8 cellular contexts compared by ENCODE assay signal in genomic region chr20:40688129-40689099, GRCh38. TPM values are rescaled to one million over a fixed set of nuclear protein-coding genes. Genes with fewer than 3 reads are reported as not detected.
A peak's percentile ranks its signal among the peaks of the same experiment; 100 is the strongest.
DNase-seq lines count a peak whose midpoint lies in the region; ATAC-seq and TF ChIP-seq lines count a peak whose summit lies in the region.

No MANE protein-coding gene starts in this region.

- peak overlapping the region; percentile 94 for H2AFZ ChIP-seq in GM23248

- DNase-seq in GM23248 (peak; percentile 43), T1000 (lab: John Stamatoyannopoulos, UW) (peak; percentile 62), fibroblast of the aortic adventitia (ENCODE audit: low read depth) (peak; percentile 16), osteocyte (ENCODE audit: extremely low spot score, unreplicated experiment) (no peak), epidermal melanocyte (ENCODE audit: insufficient read length, low spot score) (no peak), HK-2 (ENCODE audit: unreplicated experiment) (no peak), NCI-H2196 treated with DMSO at 0.1 percent for 48 hours (lab: John Stamatoyannopoulos, UW; ENCODE audit: unreplicated experiment) (no peak)

- peak overlapping the region; percentile 93 for H3K27ac ChIP-seq in GM23248

- peaks cover 32% of the 10 kb centered on the region for H3K27me3 Mint-ChIP-seq in osteocyte (ENCODE audit: unreplicated experiment)

- H3K4me1 ChIP-seq in GM23248 (ENCODE audit: insufficient read depth) = 0 out of 2 replicates have a peak, but pooled peaks cover 6% of the 10 kb centered on the region

- no peaks in the 10 kb centered on the region for H4K20me1 ChIP-seq in GM23248 (ENCODE audit: insufficient read depth)

- H3K4me3 ChIP-seq in GM23248 = peak overlapping the region; percentile 80
- H3K4me3 ChIP-seq in fibroblast of the aortic adventitia (ENCODE audit: low read depth, low read length) = peak overlapping the region; percentile 56

- H3F3A ChIP-seq in GM23248 (ENCODE audit: insufficient read depth) = peaks cover 8% of the 10 kb centered on the region; the same call in 1 of the 2 replicates

- peak overlapping the region; percentile 91 for H3K4me2 ChIP-seq in GM23248 (ENCODE audit: unreplicated experiment)

- H3K4me3 Mint-ChIP-seq in osteocyte (ENCODE audit: unreplicated experiment) = peak overlapping the region; percentile 92

- peak overlapping the region; percentile 81 for H3K27ac Mint-ChIP-seq in osteocyte (ENCODE audit: unreplicated experiment)

- no peak for ATAC-seq in HG03175 (IDR thresholded peaks at IDR 0.05; ENCODE audit: unreplicated experiment)

- peaks cover 48% of the 10 kb centered on the region for H3K4me1 Mint-ChIP-seq in osteocyte (ENCODE audit: unreplicated experiment)

- no peaks in the 10 kb centered on the region for H3K9me3 ChIP-seq in GM23248 (ENCODE audit: low read depth)

- no peaks in the 10 kb centered on the region for H3K36me3 ChIP-seq in GM23248 (ENCODE audit: low read depth)

- peaks cover 5% of the 10 kb centered on the region for H3K36me3 Mint-ChIP-seq in osteocyte (ENCODE audit: unreplicated experiment)

- TF ChIP-seq CTCF in fibroblast of the aortic adventitia (IDR thresholded peaks at IDR 0.05; ENCODE audit: insufficient read depth, low read length) = no peak
- TF ChIP-seq CTCF in osteocyte (IDR thresholded peaks at IDR 0.05) = no peak

- H3K79me2 ChIP-seq in GM23248 (ENCODE audit: insufficient read depth) = no peaks in the 10 kb centered on the region

- no peaks in the 10 kb centered on the region for H3K9me3 Mint-ChIP-seq in osteocyte (ENCODE audit: unreplicated experiment)

- H3K27me3 ChIP-seq in GM23248 (replicated peaks; ENCODE audit: insufficient read depth) = no peaks in the 10 kb centered on the region

- H3K9me2 ChIP-seq in GM23248 (ENCODE audit: insufficient read depth) = no peaks in the 10 kb centered on the region

- in situ Hi-C loops in GM23248 (cut with MboI) = no loop called here

- WGBS in GM23248 (ENCODE audit: low coverage in 1 of 2, low lambda C conversion rate in 2 of 2, missing lambda C conversion rate in 2 of 2), 2 experiments = 2 to 3% methylated on average over 99 to 105 of the region's 120 CpGs

- H3K9ac ChIP-seq in GM23248 = peak overlapping the region; percentile 90

RNA-seq across cellular contexts. Expression of gene MAFB, which starts 0.6 kb away (rescaled TPM):
- total RNA-seq in GM23248 (2014; rRNA removed; shearing (Covaris generic)) = 1.8 and 1.9 TPM in 2 replicates
- polyA plus RNA-seq in GM23248 (2016; fragmentation: Nextera tagmentation; extraction: Ambion mirVana) = 3.8 and 4.4 TPM in 2 replicates
- total RNA-seq in fibroblast of the aortic adventitia (ENCODE audit: low replicate concordance) (1.5 and 42.8 TPM in 2 replicates), osteocyte (27.6 and 31.9 TPM in 2 replicates)

Comparison
In these comparisons a context has a peak if more than half of its experiments do, and no peak if none do; other contexts are left out.
1. DNase-seq: peak in GM23248 (single experiment), T1000 (single experiment) and fibroblast of the aortic adventitia (single experiment); none in osteocyte (single experiment), epidermal melanocyte (single experiment), HK-2 (single experiment) and NCI-H2196 treated with DMSO at 0.1 percent for 48 hours (single experiment).